8 cellular contexts compared by ENCODE assay signal in genomic region chr5:132476853-132477729, GRCh38. TPM values are rescaled to one million over a fixed set of nuclear protein-coding genes. Genes with fewer than 3 reads are reported as not detected.
DNase-seq lines count a peak whose midpoint lies in the region; ATAC-seq, FAIRE-seq and TF ChIP-seq lines count a peak whose summit lies in the region.
"Had no signal": no experiment of that assay in that cellular context is flagged by ENCODE, and none has a peak within 500 bp of the region (broad histone marks: within the 10 kb centered on the region; RNA-seq: fewer than 3 reads in every experiment).

No MANE protein-coding gene starts in this region.

- peak overlapping the region; percentile 71 for H3K27ac ChIP-seq in DND-41 (ENCODE audit: low read length)

- no peak for TF ChIP-seq CTCF in DND-41 (IDR thresholded peaks at IDR 0.05; ENCODE audit: borderline replicate concordance, extremely low read depth, low read length, poor library complexity, severe bottlenecking)
- TF ChIP-seq CTCF in bronchial epithelial cell (IDR thresholded peaks at IDR 0.05; ENCODE audit: insufficient read depth, low read length, severe bottlenecking) = peak; percentile 6

- peaks cover 16% of the 10 kb centered on the region for H3K4me1 ChIP-seq in DND-41 (ENCODE audit: insufficient read depth, low read length)

- no peak for FAIRE-seq in bronchial epithelial cell (lab: Jason Lieb, UNC)
- FAIRE-seq: TTC549 had no signal

- no peaks in the 10 kb centered on the region for H3K9me3 ChIP-seq in DND-41 (ENCODE audit: insufficient read depth, low read length, severe bottlenecking)

- H3K36me3 ChIP-seq in DND-41 (ENCODE audit: insufficient read depth, low read length) = peaks cover 58% of the 10 kb centered on the region
- no peaks in the 10 kb centered on the region for H3K36me3 ChIP-seq in bronchial epithelial cell (ENCODE audit: control insufficient read depth, insufficient read depth, low read length)

- no peak for ATAC-seq in DND-41 (ENCODE audit: insufficient read depth, low read depth)
- ATAC-seq in HG02642 (IDR thresholded peaks at IDR 0.05; ENCODE audit: poor library complexity, unreplicated experiment) = no peak
- no peak for ATAC-seq in GM21619 (IDR thresholded peaks at IDR 0.05; ENCODE audit: unreplicated experiment)

- no peak overlapping the region; the same call in 1 of the 2 replicates for H3K9ac ChIP-seq in DND-41 (ENCODE audit: low read depth, low read length)

- peaks cover 80% of the 10 kb centered on the region for H3K79me2 ChIP-seq in DND-41 (ENCODE audit: insufficient read depth, low read length)

- DNase-seq in DND-41 = no peak
- DNase-seq in NCI-H69 (lab: John Stamatoyannopoulos, UW) = peak; percentile 61
- DNase-seq in bronchial epithelial cell (ENCODE audit: low read depth) = no peak
- peak; percentile 82 for DNase-seq in posterior vena cava (ENCODE audit: low spot score)
- no peak for DNase-seq in anterior cingulate cortex (lab: John Stamatoyannopoulos, UW)

- H2AFZ ChIP-seq in DND-41 (ENCODE audit: low read depth, low read length) = no peak overlapping the region

- intact Hi-C loops in posterior vena cava (cut with DNase I) = no loop called here

- peaks cover 11% of the 10 kb centered on the region for H4K20me1 ChIP-seq in DND-41 (ENCODE audit: insufficient read depth, low read length)

- no peak overlapping the region for H3K4me2 ChIP-seq in DND-41 (ENCODE audit: insufficient read depth, low read length)

- H3K4me3 ChIP-seq in DND-41 (ENCODE audit: low read depth in 1 of 2, low read length in 2 of 2) = no peak overlapping the region
- no peak overlapping the region for H3K4me3 ChIP-seq in bronchial epithelial cell (ENCODE audit: low read depth, low read length)

- H3K27me3 ChIP-seq in DND-41 (ENCODE audit: insufficient read depth, low read length, poor library complexity) (no peaks in the 10 kb centered on the region), bronchial epithelial cell (ENCODE audit: control insufficient read depth, insufficient read depth, low read length) (no peaks in the 10 kb centered on the region)

RNA-seq across cellular contexts. Expression of gene IRF1, which starts 13.5 kb away (rescaled TPM):
- total RNA-seq in bronchial epithelial cell (2.9 and 7.4 TPM in 2 replicates), posterior vena cava (10 to 100 TPM; 18.7 to 20.5 TPM)

Comparison
In these comparisons a context has a peak if more than half of its experiments do, and no peak if none do; other contexts are left out.
1. DNase-seq: peak in NCI-H69 (single experiment) and posterior vena cava (single experiment); none in DND-41 (single experiment), bronchial epithelial cell (single experiment) and anterior cingulate cortex (0 of 58).